19 cellular contexts compared by ENCODE assay signal in the genomic region with DNA sequence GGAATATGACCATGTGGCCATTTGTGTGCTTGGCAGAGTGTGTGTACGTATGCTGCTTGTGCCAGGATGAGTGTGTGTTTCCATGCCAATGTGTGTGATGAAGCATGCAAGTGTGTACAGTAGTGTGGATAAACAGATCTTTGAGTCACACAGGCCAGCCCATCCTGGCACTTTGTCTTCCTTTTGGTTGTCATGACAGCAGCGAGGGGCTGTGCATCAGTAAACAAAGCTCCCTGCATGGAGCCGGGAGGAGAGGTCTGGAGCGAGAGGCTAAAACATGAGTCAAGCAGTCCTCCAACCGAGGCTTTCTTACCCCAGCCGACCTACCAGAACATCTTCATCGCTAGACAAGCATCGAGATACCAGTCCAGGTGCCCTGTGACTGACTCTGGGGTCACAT.
DNase-seq lines count a peak whose midpoint lies in the region; ATAC-seq and TF ChIP-seq lines count a peak whose summit lies in the region.
"Had no signal": no experiment of that assay in that cellular context is flagged by ENCODE, and none has a peak within 500 bp of the region (broad histone marks: within the 10 kb centered on the region; RNA-seq: fewer than 3 reads in every experiment).

No MANE protein-coding gene starts in this region.

- H3K9me3 ChIP-seq in NT2/D1 (ENCODE audit: insufficient read depth, low read length) (no peaks in the 10 kb centered on the region), ovary (no peaks in the 10 kb centered on the region)
- H3K9me3 ChIP-seq: ascending aorta, tibial nerve had no signal

- H2AK5ac ChIP-seq in mesendoderm (ENCODE audit: low read length), result no peak overlapping the region

- H3K27ac ChIP-seq in mesendoderm (ENCODE audit: low read depth, low read length) (no peak overlapping the region), ovary (no peak overlapping the region)
- H3K27ac ChIP-seq: ascending aorta, skin epidermis, tibial nerve had no signal

- H2BK120ac ChIP-seq in mesendoderm (ENCODE audit: low read depth, low read length), result no peak overlapping the region

- H3K23ac ChIP-seq in mesendoderm (ENCODE audit: low read length), result no peak overlapping the region

- H3K79me1 ChIP-seq in mesendoderm (ENCODE audit: low read length), result no peaks in the 10 kb centered on the region

- no peak overlapping the region for H2BK15ac ChIP-seq in mesendoderm (replicated peaks; ENCODE audit: low read depth)

- H3K4me3 ChIP-seq in NT2/D1 (ENCODE audit: insufficient read length, low read depth), result no peak overlapping the region
- H3K4me3 ChIP-seq in mesendoderm (ENCODE audit: low read length), result no peak overlapping the region
- H3K4me3 ChIP-seq in ovary, result no peak overlapping the region
- H3K4me3 ChIP-seq: ascending aorta, skin epidermis, tibial nerve had no signal

- H3K79me2 ChIP-seq in mesendoderm (ENCODE audit: control insufficient read depth, insufficient read depth, low read length), result no peaks in the 10 kb centered on the region

- intact Hi-C loops in ovary (cut with DNase I), result no loop called here

- H3K9ac ChIP-seq in NT2/D1 (ENCODE audit: insufficient read length, low read depth) (no peak overlapping the region), mesendoderm (ENCODE audit: low read length) (no peak overlapping the region)

- no peak overlapping the region for H4K8ac ChIP-seq in mesendoderm (ENCODE audit: low read depth, low read length)

- no peak overlapping the region for H3K27ac Mint-ChIP-seq in stimulated activated naive CD8-positive, alpha-beta T cell treated with anti-CD3 and anti-CD28 coated beads, Interleukin-15, amount 100 ng/mL, for 72 hours
- H3K27ac Mint-ChIP-seq: natural killer cell, progenitor cell of endocrine pancreas had no signal

- H2BK5ac ChIP-seq in mesendoderm (ENCODE audit: low read length), result no peak overlapping the region

- no peak for ATAC-seq in stimulated activated naive CD8-positive, alpha-beta T cell treated with anti-CD3 and anti-CD28 coated beads, Interleukin-15, amount 100 ng/mL, for 72 hours
- ATAC-seq: natural killer cell, Right ventricle myocardium inferior had no signal

- no peak overlapping the region for H4K5ac ChIP-seq in mesendoderm (ENCODE audit: low read length)

- peak; percentile 55 for DNase-seq in DMS79 (lab: John Stamatoyannopoulos, UW)
- peak; percentile 71 for DNase-seq in NCI-H1092 treated with DMSO at 0.1 percent for 48 hours (lab: John Stamatoyannopoulos, UW)
- DNase-seq in NT2/D1 (ENCODE audit: low read depth, low spot score), result peak; percentile 42
- DNase-seq in mesendoderm, result peak; percentile 47
- no peak for DNase-seq in ovary
- DNase-seq in stimulated activated naive CD8-positive, alpha-beta T cell treated with anti-CD3 and anti-CD28 coated beads, Interleukin-15, amount 100 ng/mL, for 72 hours, result no peak
- no peak for DNase-seq in NK-92 (lab: John Stamatoyannopoulos, UW; ENCODE audit: unreplicated experiment)
- DNase-seq in effector CD8-positive, alpha-beta T cell (lab: John Stamatoyannopoulos, UW), result no peak
- DNase-seq: activated CD4-positive, alpha-beta T cell treated with anti-CD3 and anti-CD28 coated beads for 4 hours; activated naive CD4-positive, alpha-beta T cell treated with anti-CD3 and anti-CD28 coated beads, Interleukin-2, amount 50 U/mL, for 16 hours; natural killer cell; NCI-H1105; stimulated activated CD4-positive, alpha-beta T cell treated with anti-CD3 and anti-CD28 coated beads, Interleukin-2, amount 100 ng/mL, for 48 hours; stimulated activated naive CD4-positive, alpha-beta T cell treated with Interleukin-2 at 50 U/mL for 16 hours had no signal

- no peaks in the 10 kb centered on the region for H3K9me3 Mint-ChIP-seq in stimulated activated naive CD8-positive, alpha-beta T cell treated with anti-CD3 and anti-CD28 coated beads, Interleukin-15, amount 100 ng/mL, for 72 hours

- H3K4me1 ChIP-seq in NT2/D1 (ENCODE audit: insufficient read depth, insufficient read length), result peaks cover 3% of the 10 kb centered on the region
- no peaks in the 10 kb centered on the region for H3K4me1 ChIP-seq in mesendoderm (ENCODE audit: control insufficient read depth, low read depth, low read length)
- H3K4me1 ChIP-seq in ovary (ENCODE audit: insufficient read depth), result no peaks in the 10 kb centered on the region
- H3K4me1 ChIP-seq: ascending aorta, tibial nerve had no signal

- H3K56ac ChIP-seq in mesendoderm (ENCODE audit: low read length), result no peak overlapping the region

- H3K27me3 ChIP-seq in NT2/D1 (ENCODE audit: insufficient read depth, insufficient read length), result no peaks in the 10 kb centered on the region
- no peaks in the 10 kb centered on the region for H3K27me3 ChIP-seq in mesendoderm (ENCODE audit: insufficient read depth, low read length, poor library complexity)
- no peaks in the 10 kb centered on the region for H3K27me3 ChIP-seq in ovary
- H3K27me3 ChIP-seq: ascending aorta, tibial nerve had no signal

- no peak for TF ChIP-seq EP300 in ovary (IDR thresholded peaks at IDR 0.05)

- H3K18ac ChIP-seq in mesendoderm (ENCODE audit: low read length), result no peak overlapping the region

- no peak overlapping the region for H3K4me2 ChIP-seq in mesendoderm (ENCODE audit: low read length)

- H3K27me3 Mint-ChIP-seq in stimulated activated naive CD8-positive, alpha-beta T cell treated with anti-CD3 and anti-CD28 coated beads, Interleukin-15, amount 100 ng/mL, for 72 hours, result peaks cover 23% of the 10 kb centered on the region

- no peak overlapping the region for H3K4me3 Mint-ChIP-seq in stimulated activated naive CD8-positive, alpha-beta T cell treated with anti-CD3 and anti-CD28 coated beads, Interleukin-15, amount 100 ng/mL, for 72 hours
- H3K4me3 Mint-ChIP-seq: natural killer cell had no signal

- H3K36me3 ChIP-seq in NT2/D1 (ENCODE audit: insufficient read depth, insufficient read length, low read length) (no peaks in the 10 kb centered on the region), mesendoderm (ENCODE audit: control insufficient read depth, insufficient read depth, low read length) (no peaks in the 10 kb centered on the region), ovary (no peaks in the 10 kb centered on the region)
- H3K36me3 ChIP-seq: ascending aorta, tibial nerve had no signal

- TF ChIP-seq CTCF in ovary (IDR thresholded peaks at IDR 0.05), result no peak

- no CpG with 5 or more reads among the region's 8 CpGs for WGBS in mesendoderm (ENCODE audit: extremely low coverage, insufficient coverage, low lambda C conversion rate)
- 62 to 64% (median 64%) methylated on average over 8 of the region's 8 CpGs for WGBS in ovary, 3 donors

- H3K4ac ChIP-seq in mesendoderm (ENCODE audit: low read depth, low read length), result no peak overlapping the region

- no peaks in the 10 kb centered on the region for H3K4me1 Mint-ChIP-seq in stimulated activated naive CD8-positive, alpha-beta T cell treated with anti-CD3 and anti-CD28 coated beads, Interleukin-15, amount 100 ng/mL, for 72 hours
- H3K4me1 Mint-ChIP-seq: natural killer cell had no signal

- TF ChIP-seq POLR2A in ovary (IDR thresholded peaks at IDR 0.05), result no peak

Comparison
In these comparisons a context has a peak if more than half of its experiments do, and no peak if none do; other contexts are left out.
1. DNase-seq: peak in DMS79 (single experiment), NCI-H1092 treated with DMSO at 0.1 percent for 48 hours (single experiment), NT2/D1 (single experiment) and mesendoderm (single experiment); none in ovary (0 of 5), stimulated activated naive CD8-positive, alpha-beta T cell treated with anti-CD3 and anti-CD28 coated beads, Interleukin-15, amount 100 ng/mL, for 72 hours (0 of 2), NK-92 (single experiment) and effector CD8-positive, alpha-beta T cell (single experiment).